ENCODE assay signal across 18 cellular contexts in the genomic region with DNA sequence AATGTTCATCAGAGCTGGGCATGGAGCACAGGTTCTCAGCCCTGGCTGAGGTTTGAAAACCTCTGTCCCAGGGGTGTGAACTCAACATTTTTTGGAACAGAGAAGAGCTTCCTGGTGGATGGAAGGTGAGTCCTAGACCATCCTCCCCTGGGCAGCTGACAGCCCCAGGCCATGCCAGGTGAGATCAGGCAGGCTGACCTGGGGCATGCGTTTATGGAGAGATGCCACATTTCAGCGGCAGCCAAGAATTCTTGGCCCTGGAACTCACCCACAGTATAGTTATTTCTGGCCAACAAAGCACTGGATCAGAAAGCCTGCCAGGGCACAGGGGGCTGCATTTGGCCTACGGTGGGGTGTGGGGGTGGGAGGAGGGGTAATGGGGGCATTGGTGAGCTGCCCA.
DNase-seq lines count a peak whose midpoint lies in the region; ATAC-seq and TF ChIP-seq lines count a peak whose summit lies in the region.
"Had no signal": no experiment of that assay in that cellular context is flagged by ENCODE, and none has a peak within 500 bp of the region (broad histone marks: within the 10 kb centered on the region; RNA-seq: fewer than 3 reads in every experiment).

No MANE protein-coding gene starts in this region.

- H3K27me3 ChIP-seq in esophagus muscularis mucosa (no peaks in the 10 kb centered on the region), lung (ENCODE audit: control insufficient read depth, insufficient read depth) (no peaks in the 10 kb centered on the region)

- TF ChIP-seq CTCF in esophagus muscularis mucosa (IDR thresholded peaks at IDR 0.05): no peak
- no peak for TF ChIP-seq CTCF in lung (IDR thresholded peaks at IDR 0.05; ENCODE audit: control extremely low read depth, extremely low read depth)
- no peak for TF ChIP-seq CTCF in OCI-LY7 (conservative IDR thresholded peaks at IDR 0.05; ENCODE audit: low read length)

- intact Hi-C loops in Right ventricle myocardium inferior (cut with DNase I) (no loop called here), cardiac septum (cut with DNase I) (no loop called here), esophagus muscularis mucosa (cut with DNase I) (no loop called here), OCI-LY7 (cut with micrococcal nuclease; ENCODE audit: unreplicated experiment) (no loop called here)

- H3K27ac ChIP-seq in esophagus muscularis mucosa (replicated peaks in 1 of 4) (no peak overlapping the region), lung (ENCODE audit: low read depth in 1 of 2, low read length in 1 of 2) (no peak overlapping the region), OCI-LY7 (ENCODE audit: low read depth, low read length, poor library complexity, severe bottlenecking) (no peak overlapping the region)

- H4K20me1 ChIP-seq in OCI-LY7 (ENCODE audit: insufficient read depth, low read length): no peaks in the 10 kb centered on the region

- H3K36me3 ChIP-seq in esophagus muscularis mucosa: no peaks in the 10 kb centered on the region
- H3K36me3 ChIP-seq in lung (ENCODE audit: control insufficient read depth in 2 of 2, insufficient read depth in 2 of 2, low read length in 2 of 2): no peaks in the 10 kb centered on the region
- H3K36me3 ChIP-seq in OCI-LY7 (ENCODE audit: insufficient read depth, low read length): no peaks in the 10 kb centered on the region
- H3K36me3 ChIP-seq: HAP-1 had no signal

- POLR2A ChIA-PET in OCI-LY7 (lab: Charles Lee): no interaction called here

- DNase-seq in Right ventricle myocardium inferior (ENCODE audit: missing footprints): no peak
- no peak for DNase-seq in cardiac septum (ENCODE audit: low spot score)
- DNase-seq in esophagus muscularis mucosa (ENCODE audit: extremely low spot score): peak; percentile 55
- peak; percentile 25 for DNase-seq in lung (ENCODE audit: low spot score)
- no peak for DNase-seq in OCI-LY7 (ENCODE audit: low spot score)
- DNase-seq in DMS153 (lab: John Stamatoyannopoulos, UW): no peak
- DNase-seq: C1 segment of cervical spinal cord; DMS79; NCI-H1436 treated with DMSO at 0.1 percent for 48 hours; NCI-H2081; NCI-H226; NCI-H69; NK-92 treated with Interleukin-12 subunit alpha and Interleukin-12 subunit beta, amount 100 ng/mL, for 24 hours had no signal

- H3K9me2 ChIP-seq in OCI-LY7 (ENCODE audit: insufficient read depth, low read length): no peaks in the 10 kb centered on the region
- H3K9me2 ChIP-seq: SK-N-SH had no signal

- ATAC-seq in Right ventricle myocardium inferior: peak; percentile 83
- ATAC-seq in lung (ENCODE audit: insufficient read depth, low FRiP score): no peak
- no peak for ATAC-seq in HG02798 (IDR thresholded peaks at IDR 0.05; ENCODE audit: poor library complexity, unreplicated experiment)
- ATAC-seq in HG02571 (IDR thresholded peaks at IDR 0.05; ENCODE audit: unreplicated experiment): no peak
- ATAC-seq: GM12878 had no signal

- CTCF ChIA-PET in OCI-LY7 (lab: Charles Lee; ENCODE audit: unreplicated experiment): no interaction called here

- no peaks in the 10 kb centered on the region for H3K79me2 ChIP-seq in OCI-LY7 (ENCODE audit: insufficient read depth, low read depth, low read length)

- H3K4me1 ChIP-seq in esophagus muscularis mucosa: peaks cover 5 to 8% (median 7%) of the 10 kb centered on the region in 4 donors
- H3K4me1 ChIP-seq in lung (ENCODE audit: control insufficient read depth in 2 of 2, insufficient read depth in 2 of 2, low read length in 2 of 2): no peaks in the 10 kb centered on the region
- no peaks in the 10 kb centered on the region for H3K4me1 ChIP-seq in OCI-LY7 (ENCODE audit: insufficient read depth, low read length, poor library complexity, severe bottlenecking)
- H3K4me1 ChIP-seq: HAP-1 had no signal

- no TSS peak for BruUV-seq in OCI-LY7 (replicated peaks; lab: Mats Ljungman, UMichigan)

- H3K4me2 ChIP-seq in OCI-LY7 (ENCODE audit: low read length): no peak overlapping the region
- H3K4me2 ChIP-seq: SK-N-SH had no signal

- no peak for TF ChIP-seq POLR2A in esophagus muscularis mucosa (IDR thresholded peaks at IDR 0.05; ENCODE audit: low read depth)

- H3K9me3 ChIP-seq in esophagus muscularis mucosa: peaks cover 0 to 7% (median 0%) of the 10 kb centered on the region in 4 donors
- H3K9me3 ChIP-seq in lung (ENCODE audit: control insufficient read depth in 2 of 2, insufficient read depth in 1 of 2, low read length in 1 of 2): no peaks in the 10 kb centered on the region
- no peaks in the 10 kb centered on the region for H3K9me3 ChIP-seq in OCI-LY7 (ENCODE audit: low read length)
- H3K9me3 ChIP-seq: HAP-1, SK-N-SH had no signal

- WGBS in esophagus muscularis mucosa: 57% methylated on average over 1 of the region's 3 CpGs
- WGBS in lung, 2 donors: 69 to 75% methylated on average over 3 of the region's 3 CpGs

- no peak overlapping the region for H3K4me3 ChIP-seq in esophagus muscularis mucosa
- H3K4me3 ChIP-seq in lung: no peak overlapping the region
- H3K4me3 ChIP-seq in OCI-LY7 (ENCODE audit: low read depth, low read length, poor library complexity, severe bottlenecking): no peak overlapping the region
- H3K4me3 ChIP-seq: GM12878, HAP-1 had no signal

- TF ChIP-seq EP300 in esophagus muscularis mucosa (IDR thresholded peaks at IDR 0.05): no peak

- no peak overlapping the region for H2AFZ ChIP-seq in OCI-LY7 (ENCODE audit: low read length)

Comparison
In these comparisons a context has a peak if more than half of its experiments do, and no peak if none do; other contexts are left out.
1. DNase-seq: peak in esophagus muscularis mucosa (single experiment) and lung (single experiment); none in Right ventricle myocardium inferior (single experiment), cardiac septum (single experiment), OCI-LY7 (single experiment) and DMS153 (single experiment).